17 cellular contexts compared by ENCODE assay signal in the genomic region with DNA sequence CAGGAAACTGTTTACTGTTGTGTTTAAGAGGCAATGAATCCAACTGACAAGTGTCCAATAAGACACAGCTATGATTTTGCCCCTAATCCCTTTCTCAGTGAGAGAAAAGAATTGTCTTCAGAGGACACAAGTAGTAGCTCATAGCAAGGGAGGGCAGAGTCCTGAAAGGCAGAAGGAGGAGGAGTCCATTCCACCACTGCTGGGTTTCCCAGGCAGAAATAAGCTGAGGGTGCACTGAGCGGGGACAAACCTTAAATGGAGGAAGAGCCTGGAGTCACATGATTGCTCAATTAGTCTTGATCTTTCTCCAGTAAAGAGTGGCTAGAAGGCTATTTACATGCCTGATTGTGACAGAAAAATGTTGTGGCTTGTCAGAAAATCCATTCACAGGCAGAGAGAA.
DNase-seq lines count a peak whose midpoint lies in the region; FAIRE-seq and TF ChIP-seq lines count a peak whose summit lies in the region.
"Had no signal": no experiment of that assay in that cellular context is flagged by ENCODE, and none has a peak within 500 bp of the region (broad histone marks: within the 10 kb centered on the region; RNA-seq: fewer than 3 reads in every experiment).

No MANE protein-coding gene starts in this region.

- 29% methylated on average over 1 of the region's 1 CpG for WGBS in mammary epithelial cell (ENCODE audit: low coverage, missing lambda C conversion rate)

- no peaks in the 10 kb centered on the region for H3K36me3 Mint-ChIP-seq in progenitor cell of endocrine pancreas (ENCODE audit: insufficient read depth)
- no peaks in the 10 kb centered on the region for H3K36me3 Mint-ChIP-seq in activated CD4-positive, alpha-beta T cell treated with anti-CD3 and anti-CD28 coated beads, Interleukin-2, amount 10 ng/mL, durations not matched to agents 7 days and 5 days (ENCODE audit: low read depth)
- H3K36me3 Mint-ChIP-seq: CD14-positive monocyte; CD8-positive, alpha-beta T cell had no signal

- CTCF ChIA-PET in mammary epithelial cell (lab: Charles Lee; ENCODE audit: low non-redundant PET): no interaction called here
- CTCF ChIA-PET in activated CD4-positive, alpha-beta T cell treated with anti-CD3 and anti-CD28 coated beads, Interleukin-2, amount 10 ng/mL, durations not matched to agents 7 days and 5 days (lab: Charles Lee): interaction anchor here (0.7 kb wide), 1 partner anchor 668 kb away, joined by 3 read pairs; no protein-coding TSS in a partner anchor

- no peaks in the 10 kb centered on the region for H3K27me3 Mint-ChIP-seq in progenitor cell of endocrine pancreas
- H3K27me3 Mint-ChIP-seq in activated CD4-positive, alpha-beta T cell treated with anti-CD3 and anti-CD28 coated beads, Interleukin-2, amount 10 ng/mL, durations not matched to agents 7 days and 5 days: no peaks in the 10 kb centered on the region

- H3K27ac ChIP-seq in mammary epithelial cell (ENCODE audit: insufficient read depth, low read depth, low read length) (no peak overlapping the region), breast epithelium (no peak overlapping the region)
- H3K27ac ChIP-seq: 22Rv1, GM23248 had no signal

- H3K4me3 ChIP-seq in mammary epithelial cell (replicated peaks in 1 of 3; ENCODE audit: insufficient read depth in 1 of 3, low read depth in 2 of 3, low read length in 3 of 3): no peak overlapping the region
- H3K4me3 ChIP-seq in breast epithelium: no peak overlapping the region
- H3K4me3 ChIP-seq: GM23248, HAP-1 had no signal

- intact Hi-C loops in mammary epithelial cell (cut with micrococcal nuclease) (no loop called here), breast epithelium (cut with DNase I; ENCODE audit: low total_unique reads) (no loop called here)

- H4K20me1 ChIP-seq in mammary epithelial cell (ENCODE audit: insufficient read depth, low read length): no peaks in the 10 kb centered on the region

- TF ChIP-seq CTCF in mammary epithelial cell (conservative IDR thresholded peaks at IDR 0.05 in 1 of 2, IDR thresholded peaks at IDR 0.05 in 1 of 2; ENCODE audit: extremely low read depth in 1 of 2, insufficient read depth in 1 of 2, low read depth in 1 of 2, low read length in 2 of 2): no peak
- TF ChIP-seq CTCF in breast epithelium (IDR thresholded peaks at IDR 0.05): no peak
- TF ChIP-seq CTCF in progenitor cell of endocrine pancreas (IDR thresholded peaks at IDR 0.05; ENCODE audit: unreplicated experiment): no peak

- no peaks in the 10 kb centered on the region for H3K9me3 Mint-ChIP-seq in progenitor cell of endocrine pancreas (ENCODE audit: low read depth)
- peaks cover 12% of the 10 kb centered on the region for H3K9me3 Mint-ChIP-seq in activated CD4-positive, alpha-beta T cell treated with anti-CD3 and anti-CD28 coated beads, Interleukin-2, amount 10 ng/mL, durations not matched to agents 7 days and 5 days

- no peak for FAIRE-seq in GM12892 (lab: Jason Lieb, UNC)
- FAIRE-seq: D721Med had no signal

- no peak for DNase-seq in mammary epithelial cell
- no peak for DNase-seq in breast epithelium (ENCODE audit: low spot score in 2 of 2)
- DNase-seq in iPS-NIHi7 (ENCODE audit: extremely low spot score): peak; percentile 23
- DNase-seq in progenitor cell of endocrine pancreas (ENCODE audit: low spot score, unreplicated experiment): no peak
- no peak for DNase-seq in GM12892 (ENCODE audit: insufficient read length)
- DNase-seq in activated CD4-positive, alpha-beta T cell treated with anti-CD3 and anti-CD28 coated beads, Interleukin-2, amount 10 ng/mL, durations not matched to agents 7 days and 5 days: no peak
- DNase-seq in NCI-H2029 treated with DMSO at 0.1 percent for 48 hours (lab: John Stamatoyannopoulos, UW): no peak
- DNase-seq: CD8-positive, alpha-beta T cell; COR-L47; DND-41; GF-D8; GM23248; IMR-90 had no signal

- in situ Hi-C loops in mammary epithelial cell (cut with MboI; ENCODE audit: low sequenced_read_pairs in 2 of 2): no loop called here

- no peaks in the 10 kb centered on the region for H3K27me3 ChIP-seq in mammary epithelial cell (ENCODE audit: insufficient read depth, low read length)
- H3K27me3 ChIP-seq in breast epithelium: no peaks in the 10 kb centered on the region

- no peaks in the 10 kb centered on the region for H3K79me2 ChIP-seq in mammary epithelial cell (ENCODE audit: insufficient read depth, low read length)

- H3K36me3 ChIP-seq in mammary epithelial cell (ENCODE audit: insufficient read depth, low read length) (no peaks in the 10 kb centered on the region), breast epithelium (no peaks in the 10 kb centered on the region)
- H3K36me3 ChIP-seq: HAP-1 had no signal

- dilution Hi-C loops in mammary epithelial cell (cut with HindIII; ENCODE audit: low sequenced_read_pairs): no loop called here

- H3K9ac ChIP-seq in mammary epithelial cell (ENCODE audit: insufficient read depth, low read length): no peak overlapping the region
- H3K9ac ChIP-seq: GM23248 had no signal

- peak overlapping the region; percentile 71 for H2AFZ ChIP-seq in mammary epithelial cell (ENCODE audit: low read depth, low read length)
- H2AFZ ChIP-seq: GM23248 had no signal

- TF ChIP-seq POLR2A in breast epithelium (IDR thresholded peaks at IDR 0.05) (no peak), GM12892 (IDR thresholded peaks at IDR 0.05; ENCODE audit: low read depth, low read length) (no peak)

- H3K4me3 Mint-ChIP-seq in progenitor cell of endocrine pancreas (ENCODE audit: low read depth): no peak overlapping the region
- no peak overlapping the region for H3K4me3 Mint-ChIP-seq in activated CD4-positive, alpha-beta T cell treated with anti-CD3 and anti-CD28 coated beads, Interleukin-2, amount 10 ng/mL, durations not matched to agents 7 days and 5 days
- H3K4me3 Mint-ChIP-seq: CD14-positive monocyte; CD8-positive, alpha-beta T cell had no signal

- H3K9me3 ChIP-seq in mammary epithelial cell (replicated peaks; ENCODE audit: insufficient read depth, low read length) (no peaks in the 10 kb centered on the region), breast epithelium (no peaks in the 10 kb centered on the region)
- H3K9me3 ChIP-seq: HAP-1 had no signal

- H3K27ac Mint-ChIP-seq in progenitor cell of endocrine pancreas: peak overlapping the region; percentile 40
- no peak overlapping the region for H3K27ac Mint-ChIP-seq in activated CD4-positive, alpha-beta T cell treated with anti-CD3 and anti-CD28 coated beads, Interleukin-2, amount 10 ng/mL, durations not matched to agents 7 days and 5 days
- H3K27ac Mint-ChIP-seq: CD14-positive monocyte; CD8-positive, alpha-beta T cell had no signal

- no TSS peak for BruUV-seq in mammary epithelial cell (replicated peaks; lab: Mats Ljungman, UMichigan)

- POLR2A ChIA-PET in activated CD4-positive, alpha-beta T cell treated with anti-CD3 and anti-CD28 coated beads, Interleukin-2, amount 10 ng/mL, durations not matched to agents 7 days and 5 days (lab: Charles Lee): no interaction called here

- peaks cover 4% of the 10 kb centered on the region for H3K4me1 Mint-ChIP-seq in progenitor cell of endocrine pancreas (ENCODE audit: low read depth)
- no peaks in the 10 kb centered on the region for H3K4me1 Mint-ChIP-seq in activated CD4-positive, alpha-beta T cell treated with anti-CD3 and anti-CD28 coated beads, Interleukin-2, amount 10 ng/mL, durations not matched to agents 7 days and 5 days
- H3K4me1 Mint-ChIP-seq: CD14-positive monocyte had no signal

- H3K4me1 ChIP-seq in mammary epithelial cell (ENCODE audit: insufficient read depth, low read length) (peaks cover 3% of the 10 kb centered on the region), breast epithelium (no peaks in the 10 kb centered on the region)
- H3K4me1 ChIP-seq: HAP-1 had no signal

- no peak overlapping the region for H3K4me2 ChIP-seq in mammary epithelial cell (ENCODE audit: insufficient read depth, low read depth, low read length)
